In the genomic region with DNA sequence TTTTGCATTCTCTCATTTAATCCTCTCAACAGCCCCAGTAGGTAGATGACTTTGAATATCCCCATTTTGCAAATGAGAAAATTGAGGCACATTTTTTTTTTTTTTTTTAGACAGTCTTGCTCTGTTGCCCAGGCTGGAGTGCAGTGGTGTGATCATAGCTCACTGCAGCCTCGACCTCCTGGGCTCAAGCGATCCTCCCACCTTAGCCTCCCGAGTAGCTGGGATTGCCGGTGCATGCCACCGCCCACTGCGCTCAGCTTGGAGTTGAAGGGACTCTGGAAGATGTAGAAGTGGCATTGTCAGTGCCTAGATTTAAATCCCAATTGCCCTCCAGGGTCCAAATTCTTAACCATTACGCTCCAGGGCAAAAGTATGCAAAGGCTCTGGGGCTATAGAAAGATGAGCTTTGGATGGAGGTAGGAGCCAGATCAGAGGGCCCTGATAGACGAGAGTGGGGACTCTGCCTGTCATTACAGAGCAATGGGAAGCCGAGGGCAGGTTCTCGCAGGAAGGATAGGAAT, we compare ENCODE assay signal across 1 cellular context.
TF ChIP-seq lines count a peak whose summit lies in the region.

No MANE protein-coding gene starts in this region.

TF ChIP-seq in HepG2, 621 proteins besides CTCF, POLR2A, EP300 and RAD21:
- TF ChIP-seq ZNF782 (CRISPR knock-in tag; IDR thresholded peaks at IDR 0.05; ENCODE audit: borderline replicate concordance) (0 out of 2 replicates have a peak, but pooled peaks have one; percentile 7), ZNF121 (CRISPR knock-in tag; IDR thresholded peaks at IDR 0.05) (0 out of 2 replicates have a peak, but pooled peaks have one; percentile 4), ZNF615 (CRISPR knock-in tag; IDR thresholded peaks at IDR 0.05; ENCODE audit: borderline replicate concordance) (no peak), ZNF75D (CRISPR knock-in tag; IDR thresholded peaks at IDR 0.05; ENCODE audit: borderline replicate concordance) (0 out of 2 replicates have a peak, but pooled peaks have one; percentile 32), ZFP36 (IDR thresholded peaks at IDR 0.05; ENCODE audit: borderline replicate concordance, low read depth, low read length, partially characterized antibody) (no peak), ZMAT3 (CRISPR knock-in tag; conservative IDR thresholded peaks at IDR 0.05) (0 out of 2 replicates have a peak, but pooled peaks have one; percentile 15), ATRX (CRISPR knock-in tag; IDR thresholded peaks at IDR 0.05; ENCODE audit: borderline replicate concordance) (no peak), ZSCAN30 (CRISPR knock-in tag; IDR thresholded peaks at IDR 0.05) (peak; percentile 55; the same call in 1 of the 2 replicates), ZBTB1 (CRISPR knock-in tag; IDR thresholded peaks at IDR 0.05; ENCODE audit: borderline replicate concordance) (no peak)
- TF ChIP-seq, protein P1, sequence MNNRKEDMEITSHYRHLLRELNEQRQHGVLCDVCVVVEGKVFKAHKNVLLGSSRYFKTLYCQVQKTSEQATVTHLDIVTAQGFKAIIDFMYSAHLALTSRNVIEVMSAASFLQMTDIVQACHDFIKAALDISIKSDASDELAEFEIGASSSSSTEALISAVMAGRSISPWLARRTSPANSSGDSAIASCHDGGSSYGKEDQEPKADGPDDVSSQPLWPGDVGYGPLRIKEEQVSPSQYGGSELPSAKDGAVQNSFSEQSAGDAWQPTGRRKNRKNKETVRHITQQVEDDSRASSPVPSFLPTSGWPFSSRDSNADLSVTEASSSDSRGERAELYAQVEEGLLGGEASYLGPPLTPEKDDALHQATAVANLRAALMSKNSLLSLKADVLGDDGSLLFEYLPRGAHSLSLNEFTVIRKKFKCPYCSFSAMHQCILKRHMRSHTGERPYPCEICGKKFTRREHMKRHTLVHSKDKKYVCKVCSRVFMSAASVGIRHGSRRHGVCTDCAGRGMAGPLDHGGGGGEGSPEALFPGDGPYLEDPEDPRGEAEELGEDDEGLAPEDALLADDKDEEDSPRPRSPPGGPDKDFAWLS (CRISPR knock-in tag; IDR thresholded peaks at IDR 0.05; ENCODE audit: borderline replicate concordance), result no peak
